In genomic region chr1:169133801-169134558, GRCh38 we compare ENCODE assay signal across 1 cellular context.
TF ChIP-seq lines count a peak whose summit lies in the region.

No MANE protein-coding gene starts in this region.

TF ChIP-seq in GM23338, 12 proteins besides CTCF, POLR2A, EP300 and RAD21 (continued from another document):
- no peak for TF ChIP-seq REST (IDR thresholded peaks at IDR 0.05; ENCODE audit: unreplicated experiment)
- no peak for TF ChIP-seq ZNF462 (CRISPR knock-in tag; IDR thresholded peaks at IDR 0.05)
- TF ChIP-seq POLR2AphosphoS5 (IDR thresholded peaks at IDR 0.05; ENCODE audit: low read depth), result no peak
- TF ChIP-seq ZNF331 (CRISPR knock-in tag; IDR thresholded peaks at IDR 0.05; ENCODE audit: low read depth), result no peak
- no peak for TF ChIP-seq ZNF114 (CRISPR knock-in tag; IDR thresholded peaks at IDR 0.05)
- TF ChIP-seq STAT1 (IDR thresholded peaks at IDR 0.05; ENCODE audit: unreplicated experiment), result no peak
- TF ChIP-seq EZH2 (IDR thresholded peaks at IDR 0.05; ENCODE audit: low read depth, unreplicated experiment), result no peak
